ENCODE assay signal across 21 cellular contexts in the genomic region with DNA sequence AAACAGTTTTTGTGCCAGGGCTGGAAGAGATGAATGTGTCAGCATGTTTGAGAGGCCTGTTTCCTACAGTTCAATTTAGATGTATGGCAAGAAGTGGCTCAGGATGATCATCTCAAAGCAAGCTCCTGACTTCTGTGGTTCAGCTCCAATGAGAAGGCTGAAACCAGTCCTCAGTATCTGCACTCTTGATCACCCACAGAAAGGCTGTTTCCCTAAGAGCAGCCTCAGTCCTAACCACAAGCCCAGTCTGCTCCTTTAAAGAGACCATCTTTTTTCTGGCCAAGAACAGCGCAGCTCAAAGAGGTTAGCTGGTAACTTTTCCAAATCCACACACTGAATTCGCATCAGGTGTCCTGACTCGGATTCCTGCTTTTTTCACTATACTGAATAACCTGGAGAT. TPM values are rescaled to one million over a fixed set of nuclear protein-coding genes. Genes with fewer than 3 reads are reported as not detected.
A peak's percentile ranks its signal among the peaks of the same experiment; 100 is the strongest.
DNase-seq lines count a peak whose midpoint lies in the region; ATAC-seq, FAIRE-seq and TF ChIP-seq lines count a peak whose summit lies in the region.
"Had no signal": no experiment of that assay in that cellular context is flagged by ENCODE, and none has a peak within 500 bp of the region (broad histone marks: within the 10 kb centered on the region; RNA-seq: fewer than 3 reads in every experiment).

No MANE protein-coding gene starts in this region.

- H3K27me3 Mint-ChIP-seq in astrocyte (ENCODE audit: low read depth, unreplicated experiment) (no peaks in the 10 kb centered on the region), nephron progenitor cell (ENCODE audit: low read depth, poor library complexity) (peaks cover 4% of the 10 kb centered on the region)
- H3K27me3 Mint-ChIP-seq: stimulated activated naive B cell treated with anti-CD40 and anti-IgM and Interleukin-4, amounts not matched to agents 10 μg/mL and 1 μg/mL and 100 μg/mL, for 72 hours had no signal

- FAIRE-seq in GM12891 (lab: Jason Lieb, UNC) (peak; percentile 26), astrocyte (lab: Jason Lieb, UNC) (no peak)
- FAIRE-seq: colon, frontal cortex, HTR-8/SVneo had no signal

- H3K27ac Mint-ChIP-seq in astrocyte (ENCODE audit: unreplicated experiment), result peak overlapping the region; percentile 30
- peak overlapping the region; percentile 83 for H3K27ac Mint-ChIP-seq in nephron progenitor cell
- H3K27ac Mint-ChIP-seq: stimulated activated naive B cell treated with anti-CD40 and anti-IgM and Interleukin-4, amounts not matched to agents 10 μg/mL and 1 μg/mL and 100 μg/mL, for 72 hours had no signal

- no peak overlapping the region for H3K9ac ChIP-seq in astrocyte (ENCODE audit: low read length)

- H3K27ac ChIP-seq in astrocyte (ENCODE audit: low read depth, low read length), result no peak overlapping the region
- H3K27ac ChIP-seq: epithelial cell of prostate, neutrophil, right atrium auricular region, upper lobe of left lung had no signal

- no peaks in the 10 kb centered on the region for H4K20me1 ChIP-seq in astrocyte (ENCODE audit: insufficient read depth, low read length)

- no peak for TF ChIP-seq POLR2A in GM12891 (IDR thresholded peaks at IDR 0.05; ENCODE audit: low read depth, low read length)

- peaks cover 3% of the 10 kb centered on the region for H3K9me3 ChIP-seq in astrocyte (ENCODE audit: insufficient read depth, low read depth, low read length)
- H3K9me3 ChIP-seq: neutrophil, Peyer's patch had no signal

- DNase-seq in GM12891 (ENCODE audit: insufficient read length, low spot score) (no peak), astrocyte (ENCODE audit: low read depth) (peak; percentile 39), nephron progenitor cell (no peak), HuH-7 (ENCODE audit: low spot score) (no peak), ureter (ENCODE audit: low spot score) (no peak)
- DNase-seq: activated CD4-positive, alpha-beta T cell treated with anti-CD3 and anti-CD28 coated beads, Interleukin-2, amount 50 U/mL, for 1 hour; HCEC 1CT; left colon; Peyer's patch; stimulated activated naive B cell treated with anti-CD40 and anti-IgM and Interleukin-4, amounts not matched to agents 10 μg/mL and 1 μg/mL and 100 μg/mL, for 72 hours; T-helper 9 cell; upper lobe of left lung had no signal

- H3K4me3 ChIP-seq in astrocyte (ENCODE audit: insufficient read depth, low read depth, low read length), result no peak overlapping the region
- H3K4me3 ChIP-seq: Peyer's patch, right atrium auricular region, upper lobe of left lung had no signal

- peak; percentile 45 for ATAC-seq in HG03342 (IDR thresholded peaks at IDR 0.05; ENCODE audit: unreplicated experiment)
- no peak for ATAC-seq in GM19463 (IDR thresholded peaks at IDR 0.05; ENCODE audit: unreplicated experiment)
- no peak for ATAC-seq in GM21526 (IDR thresholded peaks at IDR 0.05; ENCODE audit: low FRiP score, unreplicated experiment)
- ATAC-seq: left colon; stimulated activated naive B cell treated with anti-CD40 and anti-IgM and Interleukin-4, amounts not matched to agents 10 μg/mL and 1 μg/mL and 100 μg/mL, for 72 hours had no signal

- H3K27me3 ChIP-seq in astrocyte (ENCODE audit: insufficient read depth, low read length), result no peaks in the 10 kb centered on the region
- H3K27me3 ChIP-seq: neutrophil, Peyer's patch, right atrium auricular region, upper lobe of left lung had no signal

- H3K9me3 Mint-ChIP-seq in astrocyte (ENCODE audit: unreplicated experiment), result no peaks in the 10 kb centered on the region
- H3K9me3 Mint-ChIP-seq in nephron progenitor cell, result peaks cover 23% of the 10 kb centered on the region

- H3K4me3 Mint-ChIP-seq in astrocyte (ENCODE audit: unreplicated experiment) (no peak overlapping the region), nephron progenitor cell (no peak overlapping the region)
- H3K4me3 Mint-ChIP-seq: stimulated activated naive B cell treated with anti-CD40 and anti-IgM and Interleukin-4, amounts not matched to agents 10 μg/mL and 1 μg/mL and 100 μg/mL, for 72 hours had no signal

- TF ChIP-seq CTCF in astrocyte (IDR thresholded peaks at IDR 0.05; ENCODE audit: insufficient read depth, low read depth, low read length) (no peak), nephron progenitor cell (IDR thresholded peaks at IDR 0.05) (no peak)

- peaks cover 34% of the 10 kb centered on the region for H3K36me3 ChIP-seq in astrocyte (ENCODE audit: insufficient read depth, low read length)

- peaks cover 3% of the 10 kb centered on the region for H3K79me2 ChIP-seq in astrocyte (ENCODE audit: insufficient read depth, low read length)

- peaks cover 17% of the 10 kb centered on the region for H3K4me1 ChIP-seq in astrocyte (ENCODE audit: insufficient read depth, low read length)
- H3K4me1 ChIP-seq: Peyer's patch, right atrium auricular region, upper lobe of left lung had no signal

- no peak overlapping the region for H2AFZ ChIP-seq in astrocyte (ENCODE audit: low read depth, low read length)

- H3K4me2 ChIP-seq in astrocyte (ENCODE audit: low read length), result no peak overlapping the region

- H3K4me1 Mint-ChIP-seq in astrocyte (ENCODE audit: low read depth, unreplicated experiment) (peaks cover 48% of the 10 kb centered on the region), nephron progenitor cell (peaks cover 49% of the 10 kb centered on the region)

- H3K36me3 Mint-ChIP-seq in astrocyte (ENCODE audit: low read depth, unreplicated experiment) (peaks cover 32% of the 10 kb centered on the region), nephron progenitor cell (ENCODE audit: low read depth) (peaks cover 95% of the 10 kb centered on the region)

TF ChIP-seq in GM12891, 5 proteins besides CTCF, POLR2A, EP300 and RAD21:
- no peak for TF ChIP-seq POLR2AphosphoS5 (IDR thresholded peaks at IDR 0.05; ENCODE audit: low read depth, low read length)
- no peak for TF ChIP-seq POU2F2 (IDR thresholded peaks at IDR 0.05; ENCODE audit: low read depth, low read length)
- no peak for TF ChIP-seq TAF1 (IDR thresholded peaks at IDR 0.05; ENCODE audit: low read depth, low read length)
- TF ChIP-seq SPI1 (IDR thresholded peaks at IDR 0.05; ENCODE audit: low read depth, low read length), result no peak
- TF ChIP-seq PAX5 (IDR thresholded peaks at IDR 0.05; ENCODE audit: insufficient read depth, low read length, severe bottlenecking), result no peak

RNA-seq across cellular contexts. Expression of a gene that starts 19.2 kb away (rescaled TPM):
- 1.0 TPM for polyA plus RNA-seq in GM12891 (2012; ENCODE audit: low read depth, missing spikeins)
- 247 and 265 TPM in 2 replicates for total RNA-seq in astrocyte
- total RNA-seq in ureter, result 41.7 TPM
